12 cellular contexts compared by ENCODE assay signal in genomic region chr15:71201471-71201870, GRCh38.
DNase-seq lines count a peak whose midpoint lies in the region; ATAC-seq, FAIRE-seq and TF ChIP-seq lines count a peak whose summit lies in the region.
"Had no signal": no experiment of that assay in that cellular context is flagged by ENCODE, and none has a peak within 500 bp of the region (broad histone marks: within the 10 kb centered on the region; RNA-seq: fewer than 3 reads in every experiment).

No MANE protein-coding gene starts in this region.

- H2BK120ac ChIP-seq in H1 (replicated peaks; ENCODE audit: low read depth, low read length): no peak overlapping the region

- H3K4ac ChIP-seq in H1 (replicated peaks; ENCODE audit: insufficient read length, low read depth, low read length): no peak overlapping the region

- no peak for TF ChIP-seq EP300 in H1 (IDR thresholded peaks at IDR 0.05; ENCODE audit: borderline replicate concordance in 1 of 2, low read depth in 2 of 2, low read length in 2 of 2)

- no peak overlapping the region for H2AFZ ChIP-seq in H1 (ENCODE audit: low read length)

- CTCF ChIA-PET in A673 (lab: Charles Lee) (interaction anchor here (0.6 kb wide), 1 partner anchor 94 kb away, joined by 3 read pairs; no protein-coding TSS in a partner anchor), H1 (lab: Charles Lee; ENCODE audit: partially characterized antibody) (interaction anchor here (0.8 to 2.3 kb wide), 9 partner anchors 9 to 240 kb away, joined by 3 to 6 read pairs (median 3); no protein-coding TSS in a partner anchor)

- WGBS in H1 (ENCODE audit: extremely low coverage in 1 of 2, insufficient coverage in 1 of 2, insufficient read length in 1 of 2, insufficient replicate concordance in 2 of 2, low coverage in 1 of 2, low lambda C conversion rate in 2 of 2, missing lambda C conversion rate in 1 of 2), 2 experiments: 87% methylated on average over 9 of the region's 9 CpGs; no CpG with 5 or more reads in 1 of the 2 experiments
- WGBS in endodermal cell (ENCODE audit: insufficient coverage in 1 of 2, insufficient read length in 1 of 2), 2 experiments: 84 to 92% methylated on average over 6 to 9 of the region's 9 CpGs

- peak overlapping the region; percentile 52; the same call in 1 of the 2 replicates for H2BK12ac ChIP-seq in H1 (ENCODE audit: low read depth, low read length)

- no peak overlapping the region for H4K5ac ChIP-seq in H1 (ENCODE audit: insufficient read length, low read depth, low read length)

- in situ Hi-C loops in GM13977 (cut with MboI; ENCODE audit: low pct_unique_long_range_greater_than_20kb, low sequenced_read_pairs, unreplicated experiment): no loop called here

- no peaks in the 10 kb centered on the region for H3K9me3 Mint-ChIP-seq in endodermal cell
- H3K9me3 Mint-ChIP-seq: dendritic cell treated with granulocyte-macrophage colony-stimulating factor and Interleukin-4, amounts not matched to agents 40 ng/mL and 50 ng/mL, for 4 days had no signal

- H3K4me1 ChIP-seq in A673 (ENCODE audit: insufficient read depth, low read length, poor library complexity, severe bottlenecking) (no peaks in the 10 kb centered on the region), H1 (replicated peaks in 1 of 4; ENCODE audit: control insufficient read depth in 3 of 4, insufficient read depth in 4 of 4, low read length in 3 of 4) (peaks cover 19 to 34% (median 28%) of the 10 kb centered on the region in 4 experiments), endodermal cell (ENCODE audit: control insufficient read depth, insufficient read depth, low read length) (no peaks in the 10 kb centered on the region)

- H3K9me3 ChIP-seq in A673 (ENCODE audit: low read depth, low read length, poor library complexity, severe bottlenecking) (no peaks in the 10 kb centered on the region), H1 (ENCODE audit: insufficient read depth in 2 of 2, low read depth in 1 of 2, low read length in 1 of 2) (no peaks in the 10 kb centered on the region), endodermal cell (ENCODE audit: control insufficient read depth, low read length) (no peaks in the 10 kb centered on the region)

- H4K20me1 ChIP-seq in H1 (replicated peaks in 1 of 2; ENCODE audit: control insufficient read depth in 1 of 2, insufficient read depth in 2 of 2, low read length in 2 of 2): peaks cover 0 to 5% of the 10 kb centered on the region in 2 experiments

- FAIRE-seq in H1 (lab: Jason Lieb, UNC): no peak
- FAIRE-seq: islet of Langerhans had no signal

- TF ChIP-seq RAD21 in H1 (IDR thresholded peaks at IDR 0.05 in 1 of 2, conservative IDR thresholded peaks at IDR 0.05 in 1 of 2; ENCODE audit: low read depth in 2 of 2, low read length in 2 of 2): no peak

- H3K23ac ChIP-seq in H1 (ENCODE audit: insufficient read length): no peak overlapping the region

- H3K79me2 ChIP-seq in H1 (ENCODE audit: control insufficient read depth in 1 of 2, insufficient read depth in 2 of 2, low read length in 2 of 2): no peaks in the 10 kb centered on the region

- ATAC-seq in GM18909 (IDR thresholded peaks at IDR 0.05; ENCODE audit: poor library complexity, unreplicated experiment): no peak
- ATAC-seq in GM18520 (IDR thresholded peaks at IDR 0.05; ENCODE audit: unreplicated experiment): no peak

- H3K18ac ChIP-seq in H1 (ENCODE audit: extremely low read depth, low read length): peak overlapping the region; percentile 15; the same call in 1 of the 2 replicates

- H3K36me3 ChIP-seq in A673 (ENCODE audit: insufficient read depth, low read length, poor library complexity, severe bottlenecking): no peaks in the 10 kb centered on the region
- no peaks in the 10 kb centered on the region; a peak in 1 of 8 replicates for H3K36me3 ChIP-seq in H1 (ENCODE audit: control insufficient read depth in 2 of 4, insufficient read depth in 4 of 4, low read length in 3 of 4)
- H3K36me3 ChIP-seq in endodermal cell (ENCODE audit: control insufficient read depth, insufficient read depth, low read length): no peaks in the 10 kb centered on the region

- intact Hi-C loops in A673 (cut with micrococcal nuclease; ENCODE audit: unreplicated experiment): no loop called here

- H2BK20ac ChIP-seq in H1 (ENCODE audit: low read length): no peak overlapping the region; the same call in 1 of the 2 replicates

- H3K4me3 ChIP-seq in A673 (ENCODE audit: low read depth, low read length, poor library complexity, severe bottlenecking): no peak overlapping the region
- no peak overlapping the region for H3K4me3 ChIP-seq in H1 (ENCODE audit: extremely low read depth in 1 of 4, insufficient read depth in 2 of 4, low read depth in 3 of 4, low read length in 4 of 4)
- H3K4me3 ChIP-seq in endodermal cell (ENCODE audit: low read length): no peak overlapping the region

- H3K27me3 ChIP-seq in A673 (replicated peaks; ENCODE audit: insufficient read depth, low read depth, low read length, poor library complexity) (no peaks in the 10 kb centered on the region), H1 (replicated peaks in 1 of 4; ENCODE audit: control insufficient read depth in 3 of 4, extremely low read depth in 1 of 4, insufficient read depth in 3 of 4, low read length in 3 of 4) (peaks cover 0 to 4% (median under 1%) of the 10 kb centered on the region in 4 experiments; a peak in 2 of 7 replicates), endodermal cell (ENCODE audit: control insufficient read depth, insufficient read depth, low read length, poor library complexity, severe bottlenecking) (peaks cover 5% of the 10 kb centered on the region)

- POLR2A ChIA-PET in A673 (lab: Charles Lee; ENCODE audit: low non-redundant PET) (no interaction called here), H1 (lab: Charles Lee; ENCODE audit: partially characterized antibody) (interaction anchor here (0.8 kb wide), 1 partner anchor 88 kb away, joined by 3 read pairs; no protein-coding TSS in a partner anchor)

- no peak overlapping the region for H3K4me2 ChIP-seq in H1 (ENCODE audit: insufficient read depth in 1 of 2, low read depth in 2 of 2, low read length in 2 of 2)

- peaks cover 5% of the 10 kb centered on the region for H3K79me1 ChIP-seq in H1 (ENCODE audit: low read depth, low read length)

- H4K91ac ChIP-seq in H1 (replicated peaks; ENCODE audit: insufficient read length, low read length): peak overlapping the region; percentile 12

- H3K9ac ChIP-seq in H1 (replicated peaks in 1 of 4; ENCODE audit: extremely low read depth in 1 of 4, low read depth in 3 of 4, low read length in 3 of 4) (no peak overlapping the region), endodermal cell (ENCODE audit: extremely low read depth, low read length, poor library complexity, severe bottlenecking) (no peak overlapping the region)

- H2BK5ac ChIP-seq in H1 (ENCODE audit: low read depth, low read length): 0 out of 2 replicates have a peak overlapping the region, but pooled peaks have one; percentile 41

- no TSS peak for BruUV-seq in A673 (replicated peaks; lab: Mats Ljungman, UMichigan)

- H3K36me3 Mint-ChIP-seq in endodermal cell (ENCODE audit: low read depth): no peaks in the 10 kb centered on the region

- DNase-seq in A673 (ENCODE audit: low spot score) (peak; percentile 58), NCI-H1105 (lab: John Stamatoyannopoulos, UW) (peak; percentile 99), NCI-H446 treated with DMSO at 0.1 percent for 48 hours (lab: John Stamatoyannopoulos, UW) (peak; percentile 4), H1 (ENCODE audit: low read depth in 1 of 2, low spot score in 2 of 2) (no peak), endodermal cell (no peak), GM13977 (ENCODE audit: low spot score) (no peak)
- DNase-seq: RPMI8226; stimulated activated CD4-positive, alpha-beta T cell treated with anti-CD3 and anti-CD28 coated beads, Interleukin-12 subunit alpha, Interleukin-12 subunit beta, amount 100 ng/mL, for 4 hours had no signal

- H3K27ac Mint-ChIP-seq in endodermal cell: no peak overlapping the region
- H3K27ac Mint-ChIP-seq: dendritic cell treated with granulocyte-macrophage colony-stimulating factor and Interleukin-4, amounts not matched to agents 40 ng/mL and 50 ng/mL, for 4 days had no signal

- H3K4me3 Mint-ChIP-seq in endodermal cell: no peak overlapping the region
- H3K4me3 Mint-ChIP-seq: dendritic cell treated with granulocyte-macrophage colony-stimulating factor and Interleukin-4, amounts not matched to agents 40 ng/mL and 50 ng/mL, for 4 days had no signal

- H3K4me1 Mint-ChIP-seq in endodermal cell: peaks cover 21% of the 10 kb centered on the region

- peaks cover 26% of the 10 kb centered on the region for H3K27me3 Mint-ChIP-seq in endodermal cell (ENCODE audit: insufficient read depth)
- H3K27me3 Mint-ChIP-seq: dendritic cell treated with granulocyte-macrophage colony-stimulating factor and Interleukin-4, amounts not matched to agents 40 ng/mL and 50 ng/mL, for 4 days had no signal

- no peak for TF ChIP-seq CTCF in A673 (conservative IDR thresholded peaks at IDR 0.05; ENCODE audit: low read depth, low read length)
- TF ChIP-seq CTCF in H1 (IDR thresholded peaks at IDR 0.05; ENCODE audit: control extremely low read depth in 1 of 3, insufficient read depth in 1 of 3, low read depth in 1 of 3, low read length in 3 of 3): no peak
- no peak for TF ChIP-seq CTCF in endodermal cell (conservative IDR thresholded peaks at IDR 0.05)
- no peak for TF ChIP-seq CTCF in GM13977 (IDR thresholded peaks at IDR 0.05; ENCODE audit: extremely low read depth, insufficient read depth, missing control alignments)

- peaks cover 6% of the 10 kb centered on the region; the same call in 1 of the 2 replicates for H3K23me2 ChIP-seq in H1 (ENCODE audit: low read depth, low read length)

- H3K27ac ChIP-seq in A673 (ENCODE audit: low read depth, low read length, poor library complexity, severe bottlenecking) (no peak overlapping the region), H1 (ENCODE audit: low read depth, low read length) (no peak overlapping the region), endodermal cell (ENCODE audit: low read depth, low read length) (no peak overlapping the region)

- H2BK15ac ChIP-seq in H1 (ENCODE audit: low read length): no peak overlapping the region

- TF ChIP-seq POLR2A in H1 (IDR thresholded peaks at IDR 0.05; ENCODE audit: control extremely low read depth in 1 of 2, low read depth in 2 of 2, low read length in 2 of 2): no peak

- no peak overlapping the region for H2AK5ac ChIP-seq in H1 (ENCODE audit: low read depth, low read length)

- H3K56ac ChIP-seq in H1 (replicated peaks; ENCODE audit: insufficient read length, low read depth, low read length): no peak overlapping the region

- H3K14ac ChIP-seq in H1 (ENCODE audit: insufficient read length): no peak overlapping the region

- H4K8ac ChIP-seq in H1 (ENCODE audit: extremely low read depth, insufficient read depth, low read length): no peak overlapping the region

TF ChIP-seq in H1, 55 proteins besides CTCF, POLR2A, EP300 and RAD21 (continues in another document):
- TF ChIP-seq NANOG (IDR thresholded peaks at IDR 0.05; ENCODE audit: insufficient read depth, low read depth, low read length, poor library complexity, severe bottlenecking) (no peak), RBBP5 (IDR thresholded peaks at IDR 0.05; ENCODE audit: borderline replicate concordance, low read depth, low read length) (no peak), CBX8 (IDR thresholded peaks at IDR 0.05; ENCODE audit: borderline replicate concordance, low read depth, low read length) (no peak), RNF2 (IDR thresholded peaks at IDR 0.05; ENCODE audit: borderline replicate concordance, low read depth, low read length, missing control alignments, poor library complexity, severe bottlenecking) (no peak)

Comparison
In these comparisons a context has a peak if more than half of its experiments do, and no peak if none do; other contexts are left out.
1. DNase-seq: peak in A673 (single experiment), NCI-H1105 (single experiment) and NCI-H446 treated with DMSO at 0.1 percent for 48 hours (single experiment); none in H1 (0 of 2), endodermal cell (single experiment) and GM13977 (single experiment).